18 cellular contexts compared by ENCODE assay signal in the genomic region with DNA sequence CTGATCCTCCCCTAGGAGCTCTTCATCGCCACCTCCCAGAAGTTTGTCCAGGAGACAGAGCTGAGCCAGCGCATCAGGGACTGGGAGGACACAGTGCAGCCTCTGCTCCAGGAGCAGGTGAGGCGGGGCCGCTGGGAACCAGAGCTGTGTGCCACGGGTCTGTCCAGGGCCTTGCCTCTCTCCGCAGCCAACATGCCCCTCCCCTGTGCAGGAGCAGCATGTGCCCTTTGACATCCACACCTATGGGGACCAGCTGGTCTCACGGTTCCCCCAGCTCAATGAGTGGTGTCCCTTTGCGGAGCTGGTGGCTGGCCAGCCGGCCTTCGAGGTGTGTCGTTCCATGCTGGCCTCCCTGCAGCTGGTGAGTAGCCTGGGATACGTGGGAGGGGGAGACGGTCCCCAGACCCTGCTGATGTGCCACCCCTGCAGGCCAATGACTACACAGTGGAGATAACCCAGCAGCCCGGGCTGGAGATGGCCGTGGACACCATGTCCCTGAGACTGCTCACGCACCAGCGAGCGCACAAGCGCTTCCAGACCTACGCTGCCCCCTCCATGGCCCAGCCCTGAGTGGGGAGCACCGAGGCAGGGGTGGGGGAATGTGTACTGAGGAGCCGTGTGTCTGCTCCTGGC. TPM values are rescaled to one million over a fixed set of nuclear protein-coding genes. Genes with fewer than 3 reads are reported as not detected.
A peak's percentile ranks its signal among the peaks of the same experiment; 100 is the strongest.
DNase-seq lines count a peak whose midpoint lies in the region; ATAC-seq, FAIRE-seq and TF ChIP-seq lines count a peak whose summit lies in the region.
"Had no signal": no experiment of that assay in that cellular context is flagged by ENCODE, and none has a peak within 500 bp of the region (broad histone marks: within the 10 kb centered on the region; RNA-seq: fewer than 3 reads in every experiment).

No MANE protein-coding gene starts in this region.

- no peak for DNase-seq in activated CD4-positive, alpha-beta T cell treated with anti-CD3 and anti-CD28 coated beads, Interleukin-2, amount 10 ng/mL, durations not matched to agents 7 days and 5 days
- no peak for DNase-seq in activated CD4-positive, alpha-beta T cell treated with anti-CD3 and anti-CD28 coated beads, Interleukin-2, amount 50 U/mL, for 1 hour
- DNase-seq in GM12892 (ENCODE audit: insufficient read length) = no peak
- DNase-seq in activated naive CD4-positive, alpha-beta T cell treated with anti-CD3 and anti-CD28 coated beads, Interleukin-2, amount 50 U/mL, for 72 hours (ENCODE audit: low spot score in 2 of 2) = no peak
- DNase-seq in A172 (ENCODE audit: low spot score) = no peak
- DNase-seq in DMS 273 (lab: John Stamatoyannopoulos, UW; ENCODE audit: unreplicated experiment) = no peak
- DNase-seq: activated CD8-positive, alpha-beta memory T cell treated with anti-CD3 and anti-CD28 coated beads, Interleukin-2, amount 50 U/mL, for 48 hours; CD4-positive, alpha-beta memory T cell; foreskin fibroblast; mammary epithelial cell; NCI-H2029 treated with DMSO at 0.1 percent for 48 hours; stimulated activated CD4-positive, alpha-beta T cell treated with anti-CD3 and anti-CD28 coated beads, Interleukin-1b, Interleukin-23, amount 100 ng/mL, for 48 hours had no signal

- CTCF ChIA-PET in activated CD4-positive, alpha-beta T cell treated with anti-CD3 and anti-CD28 coated beads, Interleukin-2, amount 10 ng/mL, durations not matched to agents 7 days and 5 days (lab: Charles Lee) = interaction anchor here (0.6 to 5.0 kb wide), 4 partner anchors 14 to 181 kb away, joined by 3 to 41 read pairs (median 3); a partner anchor contains a TSS

- no peak for ATAC-seq in activated naive CD4-positive, alpha-beta T cell treated with anti-CD3 and anti-CD28 coated beads, Interleukin-2, amount 50 U/mL, for 72 hours
- ATAC-seq in HG02970 (IDR thresholded peaks at IDR 0.05; ENCODE audit: low FRiP score, unreplicated experiment) = no peak
- ATAC-seq: A549, Panc1 had no signal

- H3K27ac Mint-ChIP-seq in activated CD4-positive, alpha-beta T cell treated with anti-CD3 and anti-CD28 coated beads, Interleukin-2, amount 10 ng/mL, durations not matched to agents 7 days and 5 days = peak overlapping the region; percentile 46
- peak overlapping the region; percentile 82 to 92 for H3K27ac Mint-ChIP-seq in activated naive CD4-positive, alpha-beta T cell treated with anti-CD3 and anti-CD28 coated beads, Interleukin-2, amount 50 U/mL, for 72 hours
- H3K27ac Mint-ChIP-seq in nephron = no peak overlapping the region

- peak; percentile 36 for TF ChIP-seq POLR2A in GM12892 (IDR thresholded peaks at IDR 0.05; ENCODE audit: low read depth, low read length)

- peaks cover 40% of the 10 kb centered on the region for H3K36me3 Mint-ChIP-seq in activated CD4-positive, alpha-beta T cell treated with anti-CD3 and anti-CD28 coated beads, Interleukin-2, amount 10 ng/mL, durations not matched to agents 7 days and 5 days (ENCODE audit: low read depth)
- H3K36me3 Mint-ChIP-seq in activated naive CD4-positive, alpha-beta T cell treated with anti-CD3 and anti-CD28 coated beads, Interleukin-2, amount 50 U/mL, for 72 hours = peaks cover 7 to 29% of the 10 kb centered on the region in 2 donors
- H3K36me3 Mint-ChIP-seq in nephron (ENCODE audit: low read depth) = peaks cover 16% of the 10 kb centered on the region

- TF ChIP-seq CTCF in nephron (IDR thresholded peaks at IDR 0.05; ENCODE audit: unreplicated experiment in 3 of 3) = no peak

- peak overlapping the region; percentile 27 for H3K4me3 Mint-ChIP-seq in activated CD4-positive, alpha-beta T cell treated with anti-CD3 and anti-CD28 coated beads, Interleukin-2, amount 10 ng/mL, durations not matched to agents 7 days and 5 days
- peak overlapping the region; percentile 23 to 71 (median 58) for H3K4me3 Mint-ChIP-seq in nephron

- POLR2A ChIA-PET in activated CD4-positive, alpha-beta T cell treated with anti-CD3 and anti-CD28 coated beads, Interleukin-2, amount 10 ng/mL, durations not matched to agents 7 days and 5 days (lab: Charles Lee) = no interaction called here

- no peaks in the 10 kb centered on the region for H3K27me3 Mint-ChIP-seq in activated CD4-positive, alpha-beta T cell treated with anti-CD3 and anti-CD28 coated beads, Interleukin-2, amount 10 ng/mL, durations not matched to agents 7 days and 5 days
- peaks cover 8% of the 10 kb centered on the region for H3K27me3 Mint-ChIP-seq in nephron (ENCODE audit: low read depth)
- H3K27me3 Mint-ChIP-seq: CD4-positive, alpha-beta memory T cell had no signal

- H3K4me1 Mint-ChIP-seq in activated CD4-positive, alpha-beta T cell treated with anti-CD3 and anti-CD28 coated beads, Interleukin-2, amount 10 ng/mL, durations not matched to agents 7 days and 5 days = peaks cover 25% of the 10 kb centered on the region
- peaks cover 6% of the 10 kb centered on the region for H3K4me1 Mint-ChIP-seq in nephron

- no peaks in the 10 kb centered on the region for H3K9me3 Mint-ChIP-seq in activated CD4-positive, alpha-beta T cell treated with anti-CD3 and anti-CD28 coated beads, Interleukin-2, amount 10 ng/mL, durations not matched to agents 7 days and 5 days
- no peaks in the 10 kb centered on the region for H3K9me3 Mint-ChIP-seq in activated naive CD4-positive, alpha-beta T cell treated with anti-CD3 and anti-CD28 coated beads, Interleukin-2, amount 50 U/mL, for 72 hours
- no peaks in the 10 kb centered on the region for H3K9me3 Mint-ChIP-seq in nephron
- H3K9me3 Mint-ChIP-seq: CD4-positive, alpha-beta memory T cell had no signal

- FAIRE-seq in GM12892 (lab: Jason Lieb, UNC) = no peak
- FAIRE-seq: A549, endometrium had no signal

RNA-seq across cellular contexts. Expression of a gene that starts 2.5 kb away (rescaled TPM):
- total RNA-seq in activated CD4-positive, alpha-beta T cell treated with anti-CD3 and anti-CD28 coated beads, Interleukin-2, amount 10 ng/mL, durations not matched to agents 7 days and 5 days = 10 to 100 TPM in 1 of 2 experiments, 1 to 10 TPM in 1; 2.8 to 10.5 TPM
- 2.5 TPM for polyA plus RNA-seq in GM12892 (2012; ENCODE audit: missing spikeins)
- 1 to 10 TPM in 1 of 2 donors, not detected in 1; 4.8 TPM for total RNA-seq in activated naive CD4-positive, alpha-beta T cell treated with anti-CD3 and anti-CD28 coated beads, Interleukin-2, amount 50 U/mL, for 72 hours
- total RNA-seq in A172 (2014; rRNA removed; shearing (Covaris generic)) = 8.0 and 9.5 TPM in 2 replicates
- total RNA-seq: CD4-positive, alpha-beta memory T cell; cerebellum had no signal

RNA-seq across cellular contexts. Expression of a gene that starts 6.9 kb away (rescaled TPM):
- total RNA-seq in activated CD4-positive, alpha-beta T cell treated with anti-CD3 and anti-CD28 coated beads, Interleukin-2, amount 10 ng/mL, durations not matched to agents 7 days and 5 days = 100 to 1,000 TPM in 1 of 2 experiments, 10 to 100 TPM in 1; 92.2 to 126 TPM
- 9.6 TPM for polyA plus RNA-seq in GM12892 (2012; ENCODE audit: missing spikeins)
- total RNA-seq in activated naive CD4-positive, alpha-beta T cell treated with anti-CD3 and anti-CD28 coated beads, Interleukin-2, amount 50 U/mL, for 72 hours = 10 to 100 TPM; 20.8 to 74.5 TPM
- total RNA-seq in A172 (2014; rRNA removed; shearing (Covaris generic)) = 0.10 and 0.31 TPM in 2 replicates

RNA-seq across cellular contexts. Expression of a gene that starts 14.9 kb away (rescaled TPM):
- 100 to 1,000 TPM; 110 to 133 TPM for total RNA-seq in activated CD4-positive, alpha-beta T cell treated with anti-CD3 and anti-CD28 coated beads, Interleukin-2, amount 10 ng/mL, durations not matched to agents 7 days and 5 days
- 29.4 TPM for polyA plus RNA-seq in GM12892 (2012; ENCODE audit: missing spikeins)
- 100 to 1,000 TPM; 121 to 130 TPM for total RNA-seq in activated naive CD4-positive, alpha-beta T cell treated with anti-CD3 and anti-CD28 coated beads, Interleukin-2, amount 50 U/mL, for 72 hours
- 51.8 and 55.6 TPM in 2 replicates for total RNA-seq in A172 (2014; rRNA removed; shearing (Covaris generic))

RNA-seq across cellular contexts. Expression of a gene that starts 15.4 kb away (rescaled TPM):
- total RNA-seq in activated CD4-positive, alpha-beta T cell treated with anti-CD3 and anti-CD28 coated beads, Interleukin-2, amount 10 ng/mL, durations not matched to agents 7 days and 5 days = 100 to 1,000 TPM; 130 to 139 TPM
- polyA plus RNA-seq in GM12892 (2012; ENCODE audit: missing spikeins) = 6.7 TPM
- 10 to 100 TPM; 54.2 to 76.7 TPM for total RNA-seq in activated naive CD4-positive, alpha-beta T cell treated with anti-CD3 and anti-CD28 coated beads, Interleukin-2, amount 50 U/mL, for 72 hours
- 21.3 and 28.7 TPM in 2 replicates for total RNA-seq in A172 (2014; rRNA removed; shearing (Covaris generic))

RNA-seq across cellular contexts. Expression of a gene that starts 22.8 kb away (rescaled TPM):
- total RNA-seq in activated CD4-positive, alpha-beta T cell treated with anti-CD3 and anti-CD28 coated beads, Interleukin-2, amount 10 ng/mL, durations not matched to agents 7 days and 5 days = 10 to 100 TPM; 15.6 to 16.0 TPM
- 0.47 TPM for polyA plus RNA-seq in GM12892 (2012; ENCODE audit: missing spikeins)
- 10 to 100 TPM in 1 of 2 donors, 1 to 10 TPM in 1; 2.6 to 11.0 TPM for total RNA-seq in activated naive CD4-positive, alpha-beta T cell treated with anti-CD3 and anti-CD28 coated beads, Interleukin-2, amount 50 U/mL, for 72 hours
- 0.17 TPM in 1 of 2 replicates, not detected in the other for total RNA-seq in A172 (2014; rRNA removed; shearing (Covaris generic))
- total RNA-seq: cerebellum had no signal

Comparison
In these comparisons a context has a peak if more than half of its experiments do, and no peak if none do; other contexts are left out.
1. H3K27ac Mint-ChIP-seq: peak in activated CD4-positive, alpha-beta T cell treated with anti-CD3 and anti-CD28 coated beads, Interleukin-2, amount 10 ng/mL, durations not matched to agents 7 days and 5 days (single experiment) and activated naive CD4-positive, alpha-beta T cell treated with anti-CD3 and anti-CD28 coated beads, Interleukin-2, amount 50 U/mL, for 72 hours (2 of 2); none in nephron (0 of 3).
2. RNA of a gene that starts 6.9 kb away (total RNA-seq): 92.2 to 126 TPM in activated CD4-positive, alpha-beta T cell treated with anti-CD3 and anti-CD28 coated beads, Interleukin-2, amount 10 ng/mL, durations not matched to agents 7 days and 5 days and 20.8 to 74.5 TPM in activated naive CD4-positive, alpha-beta T cell treated with anti-CD3 and anti-CD28 coated beads, Interleukin-2, amount 50 U/mL, for 72 hours; 0.10 to 0.31 TPM in A172; every median in the first group is over 10 times any median in the second.